In the genomic region with DNA sequence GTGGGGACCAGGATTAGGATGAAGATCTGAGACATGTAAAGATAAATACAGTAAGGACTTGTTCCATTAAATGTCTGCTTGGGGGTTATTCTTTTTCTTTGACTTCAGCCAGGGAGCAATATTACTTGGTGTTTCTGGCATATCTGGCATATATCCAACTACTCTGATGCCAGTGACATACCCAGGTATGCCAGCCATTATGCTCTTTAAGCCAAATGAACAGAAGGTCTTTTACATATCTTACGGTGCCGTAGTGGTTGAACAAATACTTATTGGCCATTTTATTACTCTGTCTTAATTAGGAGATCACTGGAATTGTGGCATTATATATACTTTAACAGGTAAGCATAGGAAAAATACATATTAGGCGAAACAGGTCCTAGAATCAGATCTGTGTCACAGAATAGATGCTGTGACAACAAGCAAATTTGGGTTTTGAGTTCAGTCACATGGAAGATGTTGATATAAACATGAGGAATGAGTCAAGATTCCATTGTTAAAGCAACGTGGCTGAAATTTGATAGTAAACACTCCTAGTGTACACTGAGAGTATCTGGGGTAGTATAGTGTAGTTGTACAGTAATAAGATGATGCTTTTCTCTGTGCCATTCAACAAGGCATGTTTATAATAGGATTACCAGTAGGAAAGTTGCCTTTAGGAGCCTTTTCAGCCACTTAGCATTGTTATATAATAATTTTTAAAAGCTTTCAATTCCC, we compare ENCODE assay signal across 20 cellular contexts.
DNase-seq lines count a peak whose midpoint lies in the region; ATAC-seq, FAIRE-seq and TF ChIP-seq lines count a peak whose summit lies in the region.
"Had no signal": no experiment of that assay in that cellular context is flagged by ENCODE, and none has a peak within 500 bp of the region (broad histone marks: within the 10 kb centered on the region; RNA-seq: fewer than 3 reads in every experiment).

No MANE protein-coding gene starts in this region.

- no peak overlapping the region for H3K4me3 Mint-ChIP-seq in activated T-cell treated with anti-CD3 and anti-CD28 coated beads, Interleukin-2, amount 50 U/mL, for 24 hours
- H3K4me3 Mint-ChIP-seq in HFFc6, result no peak overlapping the region
- no peak overlapping the region for H3K4me3 Mint-ChIP-seq in astrocyte (ENCODE audit: unreplicated experiment)
- no peak overlapping the region for H3K4me3 Mint-ChIP-seq in osteocyte (ENCODE audit: unreplicated experiment)

- no peak overlapping the region for H3K27ac ChIP-seq in astrocyte (ENCODE audit: low read depth, low read length)
- H3K27ac ChIP-seq: ascending aorta, colonic mucosa, pancreas, RWPE1, suprapubic skin had no signal

- no peak overlapping the region for H3K4me2 ChIP-seq in astrocyte (ENCODE audit: low read length)

- TF ChIP-seq CTCF in HFFc6 (IDR thresholded peaks at IDR 0.05) (no peak), astrocyte (IDR thresholded peaks at IDR 0.05; ENCODE audit: insufficient read depth, low read depth, low read length) (no peak), osteocyte (IDR thresholded peaks at IDR 0.05) (no peak)

- ATAC-seq in HG03520 (IDR thresholded peaks at IDR 0.05; ENCODE audit: unreplicated experiment) (no peak), GM19324 (IDR thresholded peaks at IDR 0.05; ENCODE audit: low FRiP score, unreplicated experiment) (no peak)
- ATAC-seq: GM12878, pancreas had no signal

- DNase-seq in activated T-cell treated with anti-CD3 and anti-CD28 coated beads, Interleukin-2, amount 50 U/mL, for 24 hours, result no peak
- no peak for DNase-seq in activated T-cell treated with anti-CD3 and anti-CD28 coated beads for 4 hours
- peak; percentile 36 for DNase-seq in HFFc6
- peak; percentile 16 for DNase-seq in astrocyte (ENCODE audit: low read depth)
- no peak for DNase-seq in osteocyte (ENCODE audit: extremely low spot score, unreplicated experiment)
- no peak for DNase-seq in HuH-7 (ENCODE audit: low spot score)
- DNase-seq: activated CD4-positive, alpha-beta T cell treated with anti-CD3 and anti-CD28 coated beads, Interleukin-2, amount 50 U/mL, for 48 hours; colonic mucosa; GDM1; NCI-H226; NK-92 treated with Interleukin-12 subunit alpha and Interleukin-12 subunit beta, amount 100 ng/mL, for 24 hours; pancreas; stimulated activated CD4-positive, alpha-beta T cell treated with anti-CD3 and anti-CD28 coated beads, Interleukin-2, amount 100 ng/mL, for 48 hours had no signal

- H3K36me3 Mint-ChIP-seq in activated T-cell treated with anti-CD3 and anti-CD28 coated beads, Interleukin-2, amount 50 U/mL, for 24 hours (ENCODE audit: low read depth), result no peaks in the 10 kb centered on the region
- H3K36me3 Mint-ChIP-seq in HFFc6 (ENCODE audit: low read depth), result peaks cover 54% of the 10 kb centered on the region
- peaks cover 41% of the 10 kb centered on the region for H3K36me3 Mint-ChIP-seq in astrocyte (ENCODE audit: low read depth, unreplicated experiment)
- H3K36me3 Mint-ChIP-seq in osteocyte (ENCODE audit: unreplicated experiment), result peaks cover 42% of the 10 kb centered on the region

- H3K9me3 ChIP-seq in astrocyte (ENCODE audit: insufficient read depth, low read depth, low read length), result no peaks in the 10 kb centered on the region
- H3K9me3 ChIP-seq: ascending aorta, colonic mucosa, pancreas, suprapubic skin had no signal

- no peaks in the 10 kb centered on the region for H4K20me1 ChIP-seq in astrocyte (ENCODE audit: insufficient read depth, low read length)

- peaks cover 5% of the 10 kb centered on the region for H3K4me1 ChIP-seq in astrocyte (ENCODE audit: insufficient read depth, low read length)
- H3K4me1 ChIP-seq: ascending aorta, colonic mucosa, pancreas, suprapubic skin had no signal

- no peak overlapping the region for H2AFZ ChIP-seq in astrocyte (ENCODE audit: low read depth, low read length)

- no peak for FAIRE-seq in astrocyte (lab: Jason Lieb, UNC)
- FAIRE-seq: endothelial cell of umbilical vein, GM12878, pancreas had no signal

- H3K79me2 ChIP-seq in astrocyte (ENCODE audit: insufficient read depth, low read length), result no peaks in the 10 kb centered on the region

- H3K4me3 ChIP-seq in astrocyte (ENCODE audit: insufficient read depth, low read depth, low read length), result no peak overlapping the region
- H3K4me3 ChIP-seq: ascending aorta, colonic mucosa, GM12878, pancreas, suprapubic skin had no signal

- H3K27ac Mint-ChIP-seq in activated T-cell treated with anti-CD3 and anti-CD28 coated beads, Interleukin-2, amount 50 U/mL, for 24 hours, result peak overlapping the region; percentile 69
- H3K27ac Mint-ChIP-seq in HFFc6 (peak overlapping the region; percentile 64), astrocyte (ENCODE audit: unreplicated experiment) (no peak overlapping the region), osteocyte (ENCODE audit: unreplicated experiment) (peak overlapping the region; percentile 64)

- H3K27me3 ChIP-seq in astrocyte (ENCODE audit: insufficient read depth, low read length), result no peaks in the 10 kb centered on the region
- H3K27me3 ChIP-seq: ascending aorta, colonic mucosa, pancreas, suprapubic skin had no signal

- H3K9ac ChIP-seq in astrocyte (ENCODE audit: low read length), result no peak overlapping the region

- H3K36me3 ChIP-seq in astrocyte (ENCODE audit: insufficient read depth, low read length), result peaks cover 20% of the 10 kb centered on the region
- H3K36me3 ChIP-seq: colonic mucosa had no signal

- no peaks in the 10 kb centered on the region for H3K9me3 Mint-ChIP-seq in activated T-cell treated with anti-CD3 and anti-CD28 coated beads, Interleukin-2, amount 50 U/mL, for 24 hours
- H3K9me3 Mint-ChIP-seq in HFFc6 (no peaks in the 10 kb centered on the region), astrocyte (ENCODE audit: unreplicated experiment) (no peaks in the 10 kb centered on the region), osteocyte (ENCODE audit: unreplicated experiment) (no peaks in the 10 kb centered on the region)

- H3K4me1 Mint-ChIP-seq in activated T-cell treated with anti-CD3 and anti-CD28 coated beads, Interleukin-2, amount 50 U/mL, for 24 hours (ENCODE audit: low read depth), result peaks cover 23% of the 10 kb centered on the region
- H3K4me1 Mint-ChIP-seq in HFFc6 (ENCODE audit: low read depth) (peaks cover 36% of the 10 kb centered on the region), astrocyte (ENCODE audit: low read depth, unreplicated experiment) (peaks cover 11% of the 10 kb centered on the region), osteocyte (ENCODE audit: unreplicated experiment) (peaks cover 17% of the 10 kb centered on the region)

- no peaks in the 10 kb centered on the region for H3K27me3 Mint-ChIP-seq in activated T-cell treated with anti-CD3 and anti-CD28 coated beads, Interleukin-2, amount 50 U/mL, for 24 hours
- H3K27me3 Mint-ChIP-seq in HFFc6 (ENCODE audit: insufficient read depth) (no peaks in the 10 kb centered on the region; the same call in 1 of the 2 replicates), astrocyte (ENCODE audit: low read depth, unreplicated experiment) (no peaks in the 10 kb centered on the region), osteocyte (ENCODE audit: unreplicated experiment) (no peaks in the 10 kb centered on the region)

Comparison
In these comparisons a context has a peak if more than half of its experiments do, and no peak if none do; other contexts are left out.
1. DNase-seq: peak in HFFc6 (single experiment) and astrocyte (single experiment); none in activated T-cell treated with anti-CD3 and anti-CD28 coated beads, Interleukin-2, amount 50 U/mL, for 24 hours (single experiment), activated T-cell treated with anti-CD3 and anti-CD28 coated beads for 4 hours (single experiment), osteocyte (single experiment) and HuH-7 (single experiment).